In the genomic region with DNA sequence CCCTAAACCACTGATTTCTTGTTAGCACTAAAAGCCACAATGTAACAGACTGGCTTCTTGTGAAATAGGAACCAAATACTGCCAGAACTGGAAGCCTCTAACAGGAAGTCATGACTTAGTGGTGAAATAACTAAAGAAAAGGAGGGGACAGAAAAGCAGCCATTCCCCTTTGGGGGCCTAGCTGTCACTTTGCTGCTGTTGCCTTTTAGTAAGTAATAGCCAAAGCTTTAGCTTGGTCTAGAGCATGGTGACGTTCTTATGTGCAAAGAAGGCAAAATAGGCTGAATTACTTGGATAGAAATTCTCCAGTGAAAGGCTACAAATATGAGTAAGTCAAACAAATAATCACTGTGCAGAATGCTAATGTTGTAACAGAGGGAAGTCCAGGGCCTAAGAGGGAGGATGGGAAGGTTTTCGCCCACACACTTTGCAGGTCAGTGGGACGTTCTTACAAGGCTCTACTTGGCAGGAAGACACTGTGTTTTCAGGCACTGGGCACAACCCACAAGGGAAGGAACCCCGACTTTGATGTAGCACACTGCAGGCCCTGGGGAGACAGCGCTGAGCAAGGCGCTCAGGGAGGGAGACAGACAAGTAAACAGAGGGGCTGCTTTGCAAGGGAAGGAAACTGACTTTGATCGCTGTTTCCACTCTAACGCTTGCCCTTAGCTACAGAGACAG, we compare ENCODE assay signal across 8 cellular contexts. TPM values are rescaled to one million over a fixed set of nuclear protein-coding genes. Genes with fewer than 3 reads are reported as not detected.
DNase-seq lines count a peak whose midpoint lies in the region; ATAC-seq, FAIRE-seq and TF ChIP-seq lines count a peak whose summit lies in the region.

No MANE protein-coding gene starts in this region.

- no peaks in the 10 kb centered on the region for H3K9me3 Mint-ChIP-seq in activated T-helper 17 cell treated with anti-CD3 and anti-CD28 coated beads, Interleukin-2, amount 50 U/mL, for 72 hours
- no peaks in the 10 kb centered on the region for H3K9me3 Mint-ChIP-seq in immature natural killer cell

- in situ Hi-C loops in HepG2 (cut with HindIII; ENCODE audit: extremely low pct_ligation_motif_present, low pct_unique_long_range_greater_than_20kb): no loop called here

- no peaks in the 10 kb centered on the region for H3K9me3 ChIP-seq in liver (ENCODE audit: control insufficient read depth in 4 of 4, low read length in 3 of 4)
- H3K9me3 ChIP-seq in HepG2 (ENCODE audit: low read length): no peaks in the 10 kb centered on the region
- H3K9me3 ChIP-seq in stomach smooth muscle (ENCODE audit: control insufficient read depth in 2 of 2, low read length in 2 of 2): no peaks in the 10 kb centered on the region
- no peaks in the 10 kb centered on the region for H3K9me3 ChIP-seq in Karpas-422 (ENCODE audit: low read length)

- H2AFZ ChIP-seq in HepG2 (ENCODE audit: low read length) (no peak overlapping the region), Karpas-422 (ENCODE audit: low read length) (no peak overlapping the region)

- H3K4me3 ChIP-seq in liver (ENCODE audit: low read depth in 1 of 3, low read length in 3 of 3): no peak overlapping the region
- H3K4me3 ChIP-seq in HepG2 (replicated peaks in 1 of 3; ENCODE audit: insufficient read depth in 1 of 3, low read depth in 2 of 3, low read length in 3 of 3): no peak overlapping the region
- H3K4me3 ChIP-seq in stomach smooth muscle (ENCODE audit: low read length in 2 of 2): peak overlapping the region; percentile 37 to 40
- H3K4me3 ChIP-seq in Karpas-422 (ENCODE audit: low read length): no peak overlapping the region
- H3K4me3 ChIP-seq in H7 (ENCODE audit: insufficient read depth, low read depth, low read length): no peak overlapping the region

- intact Hi-C loops in HepG2 (cut with micrococcal nuclease; ENCODE audit: unreplicated experiment): no loop called here

- H3K9ac ChIP-seq in liver (ENCODE audit: low read depth in 1 of 2, low read length in 2 of 2) (no peak overlapping the region), HepG2 (ENCODE audit: insufficient read depth, low read depth, low read length) (no peak overlapping the region), stomach smooth muscle (ENCODE audit: low read length in 2 of 2) (peak overlapping the region; percentile 13 to 36), Karpas-422 (ENCODE audit: low read length) (no peak overlapping the region)

- no peaks in the 10 kb centered on the region for H3K79me2 ChIP-seq in HepG2 (ENCODE audit: insufficient read depth, low read length)
- H3K79me2 ChIP-seq in Karpas-422 (ENCODE audit: low read length): no peaks in the 10 kb centered on the region

- H3K27me3 ChIP-seq in liver (ENCODE audit: control insufficient read depth in 4 of 4, insufficient read depth in 4 of 4, low read length in 3 of 4) (no peaks in the 10 kb centered on the region), HepG2 (ENCODE audit: control insufficient read depth in 1 of 2, insufficient read depth in 2 of 2, low read length in 2 of 2) (no peaks in the 10 kb centered on the region; a peak in 1 of 5 replicates), stomach smooth muscle (ENCODE audit: control insufficient read depth in 1 of 2, insufficient read depth in 2 of 2, low read length in 2 of 2) (peaks cover 0 to 5% of the 10 kb centered on the region in 2 donors), Karpas-422 (ENCODE audit: low read length) (no peaks in the 10 kb centered on the region), H7 (ENCODE audit: control insufficient read depth, insufficient read depth, low read length) (no peaks in the 10 kb centered on the region)

- H3K4me3 Mint-ChIP-seq in activated T-helper 17 cell treated with anti-CD3 and anti-CD28 coated beads, Interleukin-2, amount 50 U/mL, for 72 hours: peak overlapping the region; percentile 70
- peak overlapping the region; percentile 75 to 90 (median 84) for H3K4me3 Mint-ChIP-seq in immature natural killer cell

- DNase-seq in HepG2 (ENCODE audit: low spot score) (no peak), immature natural killer cell (peak; percentile 73 to 83 (median 77)), Karpas-422 (no peak), frontal cortex (ENCODE audit: low spot score in 2 of 2) (no peak), H7 (no peak)

- no peak for TF ChIP-seq EP300 in HepG2 (IDR thresholded peaks at IDR 0.05; ENCODE audit: low read depth in 2 of 2, low read length in 2 of 2)
- no peak for TF ChIP-seq EP300 in HepG2 (CRISPR knock-in tag; IDR thresholded peaks at IDR 0.05; ENCODE audit: borderline replicate concordance)

- H4K20me1 ChIP-seq in HepG2 (ENCODE audit: insufficient read depth, low read length) (no peaks in the 10 kb centered on the region), Karpas-422 (ENCODE audit: insufficient read depth, low read depth, low read length) (no peaks in the 10 kb centered on the region)

- ATAC-seq in HepG2: no peak
- ATAC-seq in activated T-helper 17 cell treated with anti-CD3 and anti-CD28 coated beads, Interleukin-2, amount 50 U/mL, for 72 hours (replicated peaks): peak; percentile 38

- WGBS in liver: 53% methylated on average over 8 of the region's 8 CpGs
- 0% methylated on average over 4 of the region's 8 CpGs for WGBS in HepG2 (ENCODE audit: low lambda C conversion rate)

- CTCF ChIA-PET in HepG2 (lab: Yijun Ruan, JAX; ENCODE audit: low intra/inter-chr PET ratio, low total read pairs): no interaction called here

- no TSS peak for BruUV-seq in HepG2 (replicated peaks; lab: Mats Ljungman, UMichigan)

- peaks cover 12% of the 10 kb centered on the region for H3K36me3 Mint-ChIP-seq in activated T-helper 17 cell treated with anti-CD3 and anti-CD28 coated beads, Interleukin-2, amount 50 U/mL, for 72 hours (ENCODE audit: low read depth)
- peaks cover 3 to 10% (median 9%) of the 10 kb centered on the region in 3 donors for H3K36me3 Mint-ChIP-seq in immature natural killer cell

- H3K4me1 ChIP-seq in liver (ENCODE audit: control insufficient read depth in 4 of 4, insufficient read depth in 4 of 4, low read length in 3 of 4): peaks cover 5 to 19% (median 10%) of the 10 kb centered on the region in 4 donors
- 0 out of 2 replicates have a peak, but pooled peaks cover 6% of the 10 kb centered on the region for H3K4me1 ChIP-seq in HepG2 (ENCODE audit: insufficient read depth, low read length)
- H3K4me1 ChIP-seq in stomach smooth muscle (ENCODE audit: control insufficient read depth, insufficient read depth, low read length): peaks cover 64% of the 10 kb centered on the region
- H3K4me1 ChIP-seq in Karpas-422 (ENCODE audit: low read length): peaks cover 9% of the 10 kb centered on the region; the same call in 1 of the 2 replicates

- TF ChIP-seq POLR2A in HepG2 (IDR thresholded peaks at IDR 0.05; ENCODE audit: insufficient read depth in 1 of 2, low read depth in 2 of 2, low read length in 2 of 2): no peak

- no peak for TF ChIP-seq CTCF in liver (IDR thresholded peaks at IDR 0.05; ENCODE audit: low read depth, low read length, missing input control)
- no peak for TF ChIP-seq CTCF in HepG2 (CRISPR knock-in tag; IDR thresholded peaks at IDR 0.05)

- H3K4me2 ChIP-seq in HepG2 (ENCODE audit: low read depth, low read length) (no peak overlapping the region), Karpas-422 (ENCODE audit: low read depth, low read length, poor library complexity, severe bottlenecking) (no peak overlapping the region)

- no peaks in the 10 kb centered on the region for H3K27me3 Mint-ChIP-seq in activated T-helper 17 cell treated with anti-CD3 and anti-CD28 coated beads, Interleukin-2, amount 50 U/mL, for 72 hours
- peaks cover 2 to 17% (median 4%) of the 10 kb centered on the region in 3 donors for H3K27me3 Mint-ChIP-seq in immature natural killer cell (ENCODE audit: low read depth in 3 of 3)

- peaks cover 65% of the 10 kb centered on the region for H3K4me1 Mint-ChIP-seq in activated T-helper 17 cell treated with anti-CD3 and anti-CD28 coated beads, Interleukin-2, amount 50 U/mL, for 72 hours
- peaks cover 98 to 100% of the 10 kb centered on the region in 2 donors for H3K4me1 Mint-ChIP-seq in immature natural killer cell

- TF ChIP-seq RAD21 in liver (IDR thresholded peaks at IDR 0.05) (no peak), HepG2 (CRISPR knock-in tag; IDR thresholded peaks at IDR 0.05) (no peak)

- no peaks in the 10 kb centered on the region for H3K9me2 ChIP-seq in Karpas-422 (replicated peaks; ENCODE audit: insufficient read depth, low read length)

- peak overlapping the region; percentile 39 to 79 for H3K27ac ChIP-seq in liver (ENCODE audit: low read depth in 1 of 2, low read length in 2 of 2)
- H3K27ac ChIP-seq in HepG2 (ENCODE audit: extremely low read length, insufficient read depth, low read length): no peak overlapping the region
- H3K27ac ChIP-seq in stomach smooth muscle (ENCODE audit: low read length): peak overlapping the region; percentile 66
- no peak overlapping the region for H3K27ac ChIP-seq in Karpas-422 (ENCODE audit: low read length)

- H3K36me3 ChIP-seq in liver (ENCODE audit: control insufficient read depth in 4 of 4, insufficient read depth in 3 of 4, low read depth in 1 of 4, low read length in 3 of 4): no peaks in the 10 kb centered on the region
- H3K36me3 ChIP-seq in HepG2 (replicated peaks in 1 of 2; ENCODE audit: control insufficient read depth in 1 of 2, insufficient read depth in 2 of 2, low read length in 2 of 2): no peaks in the 10 kb centered on the region
- no peaks in the 10 kb centered on the region for H3K36me3 ChIP-seq in stomach smooth muscle (ENCODE audit: control insufficient read depth in 2 of 2, insufficient read depth in 2 of 2, low read length in 2 of 2)
- H3K36me3 ChIP-seq in Karpas-422 (ENCODE audit: insufficient read depth, low read length): no peaks in the 10 kb centered on the region
- H3K36me3 ChIP-seq in H7 (replicated peaks; ENCODE audit: control insufficient read depth, insufficient read depth, low read length): no peaks in the 10 kb centered on the region

- peak overlapping the region; percentile 69 for H3K27ac Mint-ChIP-seq in activated T-helper 17 cell treated with anti-CD3 and anti-CD28 coated beads, Interleukin-2, amount 50 U/mL, for 72 hours
- peak overlapping the region; percentile 93 to 98 (median 97) for H3K27ac Mint-ChIP-seq in immature natural killer cell

- POLR2A ChIA-PET in HepG2 (lab: Yijun Ruan, JAX): no interaction called here

- no peak for FAIRE-seq in HepG2 (lab: Jason Lieb, UNC)
- FAIRE-seq in frontal cortex (lab: Jason Lieb, UNC): no peak

RNA-seq across cellular contexts. Expression of a gene that starts 16.6 kb away (rescaled TPM):
- total RNA-seq in liver (10 to 100 TPM in 1 of 2 donors, 1 to 10 TPM in 1; 2.5 to 10.4 TPM), HepG2 (2016; rRNA removed; fragmentation: Illumina TruSeq; extraction: Trizol) (not detected in 2 replicates), frontal cortex (0.82 TPM)
- polyA plus RNA-seq in liver (under 1 TPM; 0.66 to 0.75 TPM), HepG2 (2011; rRNA removed) (0.01 TPM in 1 of 2 replicates, not detected in the other), immature natural killer cell (10 to 100 TPM in 2 of 3 donors, 1 to 10 TPM in 1; 9.3 to 23.6 (median 15.6) TPM)
- total RNA-seq in HepG2 (2016; cell fraction: cytosol; rRNA removed; fragmentation: Illumina TruSeq; extraction: Trizol; ENCODE audit: low read depth): not detected in 2 replicates
- total RNA-seq in HepG2 (2016; cell fraction: insoluble cytoplasmic fraction; rRNA removed; fragmentation: Illumina TruSeq; extraction: Trizol): not detected in 2 replicates
- total RNA-seq in HepG2 (2016; cell fraction: membrane; rRNA removed; fragmentation: Illumina TruSeq; extraction: Trizol): not detected in 2 replicates
- total RNA-seq in HepG2 (2016; cell fraction: nucleus; rRNA removed; fragmentation: Illumina TruSeq; extraction: Trizol): not detected in 2 replicates
- not detected in 2 replicates for polyA plus RNA-seq in HepG2 (2011; cell fraction: cytosol; rRNA removed)
- polyA plus RNA-seq in HepG2 (2011; cell fraction: nucleus; rRNA removed): not detected in 2 replicates
- polyA plus RNA-seq in HepG2 (2012): not detected in 2 replicates
- polyA plus RNA-seq in HepG2 (2016; cell fraction: cytosol; fragmentation: Illumina TruSeq; extraction: Trizol; ENCODE audit: low read depth): not detected in 2 replicates
- polyA plus RNA-seq in HepG2 (2016; cell fraction: insoluble cytoplasmic fraction; fragmentation: Illumina TruSeq; extraction: Trizol; ENCODE audit: low read depth): not detected in 2 replicates
- polyA plus RNA-seq in HepG2 (2016; cell fraction: membrane; fragmentation: Illumina TruSeq; extraction: Trizol; ENCODE audit: low read depth): not detected in 2 replicates
- polyA plus RNA-seq in HepG2 (2016; cell fraction: nucleus; fragmentation: Illumina TruSeq; extraction: Trizol; ENCODE audit: insufficient read depth, low read depth): not detected in 2 replicates
- 0.21 TPM in 1 of 2 replicates, not detected in the other for polyA minus RNA-seq in HepG2 (2011; rRNA and poly(A)+ RNA removed; ENCODE audit: low replicate concordance)
- polyA minus RNA-seq in HepG2 (2011; cell fraction: cytosol; rRNA and poly(A)+ RNA removed): not detected in 2 replicates
- not detected in 2 replicates for polyA minus RNA-seq in HepG2 (2011; cell fraction: nucleus; rRNA and poly(A)+ RNA removed)
- total RNA-seq in activated T-helper 17 cell treated with anti-CD3 and anti-CD28 coated beads, Interleukin-2, amount 50 U/mL, for 72 hours: 10 to 100 TPM; 12.1 to 13.5 TPM
- 3.5 and 26.2 TPM in 2 replicates for total RNA-seq in Karpas-422 (2014; rRNA removed; shearing (Covaris generic); ENCODE audit: low replicate concordance)
- total RNA-seq in H7 (2014; rRNA removed; shearing (Covaris generic)): 0.22 and 0.45 TPM in 2 replicates

RNA-seq across cellular contexts. Expression of a gene that starts 28.4 kb away (rescaled TPM):
- total RNA-seq in liver (10 to 100 TPM; 18.7 to 21.9 TPM), HepG2 (2016; rRNA removed; fragmentation: Illumina TruSeq; extraction: Trizol) (102 and 150 TPM in 2 replicates), frontal cortex (17.5 TPM)
- polyA plus RNA-seq in liver (10 to 100 TPM; 14.0 to 14.3 TPM), HepG2 (2011; rRNA removed) (45.4 and 61.6 TPM in 2 replicates), immature natural killer cell (10 to 100 TPM; 21.1 to 35.5 (median 32.3) TPM)
- total RNA-seq in HepG2 (2016; cell fraction: cytosol; rRNA removed; fragmentation: Illumina TruSeq; extraction: Trizol; ENCODE audit: low read depth): 22.8 and 23.0 TPM in 2 replicates
- total RNA-seq in HepG2 (2016; cell fraction: insoluble cytoplasmic fraction; rRNA removed; fragmentation: Illumina TruSeq; extraction: Trizol): 102 and 151 TPM in 2 replicates
- total RNA-seq in HepG2 (2016; cell fraction: membrane; rRNA removed; fragmentation: Illumina TruSeq; extraction: Trizol): 30.2 and 37.3 TPM in 2 replicates
- 62.0 and 64.5 TPM in 2 replicates for total RNA-seq in HepG2 (2016; cell fraction: nucleus; rRNA removed; fragmentation: Illumina TruSeq; extraction: Trizol)
- 42.0 and 60.1 TPM in 2 replicates for polyA plus RNA-seq in HepG2 (2011; cell fraction: cytosol; rRNA removed)
- polyA plus RNA-seq in HepG2 (2011; cell fraction: nucleus; rRNA removed): 42.2 and 51.5 TPM in 2 replicates
- polyA plus RNA-seq in HepG2 (2012): 78.2 and 80.7 TPM in 2 replicates
- polyA plus RNA-seq in HepG2 (2016; cell fraction: cytosol; fragmentation: Illumina TruSeq; extraction: Trizol; ENCODE audit: low read depth): 10.7 and 11.1 TPM in 2 replicates
- 172 and 182 TPM in 2 replicates for polyA plus RNA-seq in HepG2 (2016; cell fraction: insoluble cytoplasmic fraction; fragmentation: Illumina TruSeq; extraction: Trizol; ENCODE audit: low read depth)
- 20.1 and 22.3 TPM in 2 replicates for polyA plus RNA-seq in HepG2 (2016; cell fraction: membrane; fragmentation: Illumina TruSeq; extraction: Trizol; ENCODE audit: low read depth)
- polyA plus RNA-seq in HepG2 (2016; cell fraction: nucleus; fragmentation: Illumina TruSeq; extraction: Trizol; ENCODE audit: insufficient read depth, low read depth): 93.0 and 104 TPM in 2 replicates
- polyA minus RNA-seq in HepG2 (2011; rRNA and poly(A)+ RNA removed; ENCODE audit: low replicate concordance): 31.1 and 142 TPM in 2 replicates
- polyA minus RNA-seq in HepG2 (2011; cell fraction: cytosol; rRNA and poly(A)+ RNA removed): 26.4 and 28.8 TPM in 2 replicates
- 83.4 and 85.1 TPM in 2 replicates for polyA minus RNA-seq in HepG2 (2011; cell fraction: nucleus; rRNA and poly(A)+ RNA removed)
- total RNA-seq in activated T-helper 17 cell treated with anti-CD3 and anti-CD28 coated beads, Interleukin-2, amount 50 U/mL, for 72 hours: 100 to 1,000 TPM in 1 of 2 donors, 10 to 100 TPM in 1; 72.8 to 142 TPM
- 58.6 and 94.0 TPM in 2 replicates for total RNA-seq in Karpas-422 (2014; rRNA removed; shearing (Covaris generic); ENCODE audit: low replicate concordance)
- total RNA-seq in H7 (2014; rRNA removed; shearing (Covaris generic)): 55.4 and 65.6 TPM in 2 replicates

Comparison
In these comparisons a context has a peak if more than half of its experiments do, and no peak if none do; other contexts are left out.
1. H3K27ac ChIP-seq: peak in liver (2 of 2) and stomach smooth muscle (single experiment); none in HepG2 (single experiment) and Karpas-422 (single experiment).
2. H3K4me3 ChIP-seq: peak in stomach smooth muscle (2 of 2); none in liver (0 of 3), HepG2 (0 of 3), Karpas-422 (single experiment) and H7 (single experiment).
3. H3K9ac ChIP-seq: peak in stomach smooth muscle (2 of 2); none in liver (0 of 2), HepG2 (single experiment) and Karpas-422 (single experiment).
4. DNase-seq: peak in immature natural killer cell (3 of 3); none in HepG2 (single experiment), Karpas-422 (single experiment), frontal cortex (0 of 2) and H7 (single experiment).